Comparison of ENCODE assay signal across 20 cellular contexts in the genomic region with DNA sequence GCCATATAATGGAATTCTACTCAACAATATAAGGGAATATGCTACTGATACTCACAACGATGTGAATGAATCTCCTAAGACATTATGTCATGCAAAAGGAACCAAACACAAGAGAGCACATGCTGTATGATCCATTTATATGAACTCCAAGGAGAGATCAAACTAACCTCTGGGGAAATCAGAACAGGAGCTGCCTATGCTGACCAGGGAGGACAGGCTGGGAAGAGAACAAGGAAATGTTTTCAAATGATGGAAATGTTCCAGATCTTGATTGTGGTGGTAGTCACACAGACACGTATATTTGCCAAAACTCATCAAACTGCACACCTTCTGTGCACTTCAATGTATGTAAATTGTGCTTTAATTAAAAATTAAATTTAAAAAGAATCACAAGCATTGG.
DNase-seq lines count a peak whose midpoint lies in the region; ATAC-seq, FAIRE-seq and TF ChIP-seq lines count a peak whose summit lies in the region.
"Had no signal": no experiment of that assay in that cellular context is flagged by ENCODE, and none has a peak within 500 bp of the region (broad histone marks: within the 10 kb centered on the region; RNA-seq: fewer than 3 reads in every experiment).

No MANE protein-coding gene starts in this region.

- no peak overlapping the region for H3K9ac ChIP-seq in kidney (ENCODE audit: low read length in 2 of 2)

- no peak for DNase-seq in left ventricle myocardium inferior
- DNase-seq in Right ventricle myocardium superior, result no peak
- DNase-seq in COLO829 (ENCODE audit: low spot score), result peak; percentile 40
- DNase-seq in bronchial epithelial cell (ENCODE audit: low read depth), result peak; percentile 22
- no peak for DNase-seq in kidney
- DNase-seq: ACHN; BE2C; C1 segment of cervical spinal cord; Calu3; CD4-positive, alpha-beta T cell; DMS 273 treated with DMSO at 0.1 percent for 48 hours; DMS53; DND-41; EL; H9 had no signal

- H3K4me3 Mint-ChIP-seq in activated T-helper 17 cell treated with anti-CD3 and anti-CD28 coated beads, Interleukin-2, amount 50 U/mL, for 72 hours, result no peak overlapping the region
- H3K4me3 Mint-ChIP-seq: CD4-positive, alpha-beta T cell; H9; IgD-negative memory B cell had no signal

- no peaks in the 10 kb centered on the region for H3K9me3 ChIP-seq in left ventricle myocardium inferior (replicated peaks)
- H3K9me3 ChIP-seq in kidney (ENCODE audit: control insufficient read depth in 1 of 2, low read length in 2 of 2), result no peaks in the 10 kb centered on the region
- H3K9me3 ChIP-seq: BE2C had no signal

- intact Hi-C loops in left ventricle myocardium inferior (cut with micrococcal nuclease) (no loop called here), Right ventricle myocardium superior (cut with DNase I) (no loop called here), kidney (cut with DNase I) (no loop called here)

- no peaks in the 10 kb centered on the region for H3K4me1 Mint-ChIP-seq in activated T-helper 17 cell treated with anti-CD3 and anti-CD28 coated beads, Interleukin-2, amount 50 U/mL, for 72 hours

- ATAC-seq in Right ventricle myocardium superior (ENCODE audit: poor library complexity), result no peak
- no peak for ATAC-seq in activated T-helper 17 cell treated with anti-CD3 and anti-CD28 coated beads, Interleukin-2, amount 50 U/mL, for 72 hours (replicated peaks)
- ATAC-seq: HepG2 had no signal

- no peak for TF ChIP-seq CTCF in left ventricle myocardium inferior (IDR thresholded peaks at IDR 0.05; ENCODE audit: borderline replicate concordance)
- no peak for TF ChIP-seq CTCF in bronchial epithelial cell (IDR thresholded peaks at IDR 0.05; ENCODE audit: insufficient read depth, low read length, severe bottlenecking)
- no peak for TF ChIP-seq CTCF in kidney (IDR thresholded peaks at IDR 0.05; ENCODE audit: borderline replicate concordance, extremely low read depth, insufficient read depth)

- H3K27ac ChIP-seq in left ventricle myocardium inferior (replicated peaks), result peak overlapping the region; percentile 36
- no peak overlapping the region for H3K27ac ChIP-seq in kidney (ENCODE audit: low read depth in 2 of 2, low read length in 2 of 2)

- H3K27ac Mint-ChIP-seq in activated T-helper 17 cell treated with anti-CD3 and anti-CD28 coated beads, Interleukin-2, amount 50 U/mL, for 72 hours, result no peak overlapping the region
- H3K27ac Mint-ChIP-seq: CD4-positive, alpha-beta T cell; H9; IgD-negative memory B cell had no signal

- H3K27me3 Mint-ChIP-seq in activated T-helper 17 cell treated with anti-CD3 and anti-CD28 coated beads, Interleukin-2, amount 50 U/mL, for 72 hours, result no peaks in the 10 kb centered on the region
- H3K27me3 Mint-ChIP-seq: CD4-positive, alpha-beta T cell; IgD-negative memory B cell had no signal

- H3K27me3 ChIP-seq in left ventricle myocardium inferior (ENCODE audit: low read depth) (no peaks in the 10 kb centered on the region), bronchial epithelial cell (ENCODE audit: control insufficient read depth, insufficient read depth, low read length) (no peaks in the 10 kb centered on the region)
- H3K27me3 ChIP-seq: BE2C had no signal

- H3K36me3 Mint-ChIP-seq in activated T-helper 17 cell treated with anti-CD3 and anti-CD28 coated beads, Interleukin-2, amount 50 U/mL, for 72 hours (ENCODE audit: low read depth), result no peaks in the 10 kb centered on the region

- FAIRE-seq in bronchial epithelial cell (lab: Jason Lieb, UNC) (no peak), kidney (lab: Jason Lieb, UNC) (no peak)
- FAIRE-seq: GM12891, H1, HepG2 had no signal

- peaks cover 14% of the 10 kb centered on the region for H3K4me1 ChIP-seq in left ventricle myocardium inferior
- H3K4me1 ChIP-seq in kidney (ENCODE audit: control insufficient read depth in 1 of 2, insufficient read depth in 1 of 2, low read depth in 1 of 2, low read length in 2 of 2), result no peaks in the 10 kb centered on the region
- H3K4me1 ChIP-seq: BE2C had no signal

- H3K9me3 Mint-ChIP-seq in activated T-helper 17 cell treated with anti-CD3 and anti-CD28 coated beads, Interleukin-2, amount 50 U/mL, for 72 hours, result no peaks in the 10 kb centered on the region
- H3K9me3 Mint-ChIP-seq: CD4-positive, alpha-beta T cell; IgD-negative memory B cell had no signal

- H3K4me3 ChIP-seq in left ventricle myocardium inferior, result no peak overlapping the region
- no peak overlapping the region for H3K4me3 ChIP-seq in bronchial epithelial cell (ENCODE audit: low read depth, low read length)
- H3K4me3 ChIP-seq in kidney (ENCODE audit: low read length in 2 of 2), result no peak overlapping the region

- H3K36me3 ChIP-seq in left ventricle myocardium inferior (no peaks in the 10 kb centered on the region), bronchial epithelial cell (ENCODE audit: control insufficient read depth, insufficient read depth, low read length) (no peaks in the 10 kb centered on the region), kidney (ENCODE audit: control insufficient read depth in 1 of 2, insufficient read depth in 2 of 2, low read length in 2 of 2) (no peaks in the 10 kb centered on the region)
- H3K36me3 ChIP-seq: BE2C had no signal

Comparison
In these comparisons a context has a peak if more than half of its experiments do, and no peak if none do; other contexts are left out.
1. DNase-seq: peak in COLO829 (single experiment) and bronchial epithelial cell (single experiment); none in left ventricle myocardium inferior (single experiment), Right ventricle myocardium superior (single experiment) and kidney (single experiment).